Comparison of ENCODE assay signal across 8 cellular contexts in genomic region chr1:151166506-151166956, GRCh38. TPM values are rescaled to one million over a fixed set of nuclear protein-coding genes. Genes with fewer than 3 reads are reported as not detected.
DNase-seq lines count a peak whose midpoint lies in the region; ATAC-seq and TF ChIP-seq lines count a peak whose summit lies in the region.

No MANE protein-coding gene starts in this region.

- intact Hi-C loops in heart right ventricle (cut with DNase I) (no loop called here), Right ventricle myocardium inferior (cut with DNase I) (no loop called here)

- no peak for TF ChIP-seq CTCF in heart right ventricle (IDR thresholded peaks at IDR 0.05)
- TF ChIP-seq CTCF in endodermal cell (conservative IDR thresholded peaks at IDR 0.05): no peak
- TF ChIP-seq CTCF in omental fat pad (IDR thresholded peaks at IDR 0.05): no peak

- H3K9ac ChIP-seq in endodermal cell (ENCODE audit: extremely low read depth, low read length, poor library complexity, severe bottlenecking): peak overlapping the region; percentile 70

- 4% methylated on average over 15 of the region's 15 CpGs for WGBS in heart right ventricle, 2 donors
- WGBS in endodermal cell (ENCODE audit: insufficient coverage in 1 of 2, insufficient read length in 1 of 2), 2 experiments: 10 to 39% methylated on average over 3 to 15 of the region's 15 CpGs

- peaks cover 6 to 46% (median 23%) of the 10 kb centered on the region in 9 donors for H3K4me1 ChIP-seq in heart right ventricle
- H3K4me1 ChIP-seq in endodermal cell (ENCODE audit: control insufficient read depth, insufficient read depth, low read length): peaks cover 5% of the 10 kb centered on the region

- H3K36me3 ChIP-seq in heart right ventricle: peaks cover 0 to 72% (median 7%) of the 10 kb centered on the region in 9 donors
- H3K36me3 ChIP-seq in endodermal cell (ENCODE audit: control insufficient read depth, insufficient read depth, low read length): peaks cover 29% of the 10 kb centered on the region

- H3K27ac ChIP-seq in heart right ventricle (peak overlapping the region; percentile 33 to 94 (median 92)), endodermal cell (ENCODE audit: low read depth, low read length) (no peak overlapping the region)

- no peak for DNase-seq in heart right ventricle
- no peak for DNase-seq in Right ventricle myocardium inferior (ENCODE audit: missing footprints)
- DNase-seq in RPMI8226: peak; percentile 37
- DNase-seq in endodermal cell: no peak
- no peak for DNase-seq in naive thymus-derived CD8-positive, alpha-beta T cell
- DNase-seq in mucosa of gallbladder (ENCODE audit: low spot score): no peak
- DNase-seq in omental fat pad (ENCODE audit: low spot score): no peak

- H3K4me3 ChIP-seq in heart right ventricle (peak overlapping the region; percentile 58 to 92 (median 78)), endodermal cell (ENCODE audit: low read length) (peak overlapping the region; percentile 95)

- H3K4me1 Mint-ChIP-seq in endodermal cell: peaks cover 18% of the 10 kb centered on the region
- H3K4me1 Mint-ChIP-seq in naive thymus-derived CD8-positive, alpha-beta T cell: peaks cover 22 to 59% (median 57%) of the 10 kb centered on the region in 4 donors

- H3K27me3 Mint-ChIP-seq in endodermal cell (ENCODE audit: insufficient read depth): no peaks in the 10 kb centered on the region
- peaks cover 0 to 3% (median 0%) of the 10 kb centered on the region in 5 donors for H3K27me3 Mint-ChIP-seq in naive thymus-derived CD8-positive, alpha-beta T cell

- no peaks in the 10 kb centered on the region for H3K27me3 ChIP-seq in heart right ventricle
- no peaks in the 10 kb centered on the region for H3K27me3 ChIP-seq in endodermal cell (ENCODE audit: control insufficient read depth, insufficient read depth, low read length, poor library complexity, severe bottlenecking)

- peak in 1 of 8 donors; percentile 3 for ATAC-seq in heart right ventricle
- ATAC-seq in Right ventricle myocardium inferior: no peak
- no peak for ATAC-seq in naive thymus-derived CD8-positive, alpha-beta T cell
- ATAC-seq in HG03139 (IDR thresholded peaks at IDR 0.05; ENCODE audit: unreplicated experiment): no peak
- no peak for ATAC-seq in omental fat pad (ENCODE audit: low FRiP score)

- H3K9me3 ChIP-seq in heart right ventricle: no peaks in the 10 kb centered on the region
- no peaks in the 10 kb centered on the region for H3K9me3 ChIP-seq in endodermal cell (ENCODE audit: control insufficient read depth, low read length)

- peak overlapping the region; percentile 91 for H3K4me3 Mint-ChIP-seq in endodermal cell
- peak overlapping the region; percentile 90 to 98 (median 96) for H3K4me3 Mint-ChIP-seq in naive thymus-derived CD8-positive, alpha-beta T cell

- peak overlapping the region; percentile 94 for H3K27ac Mint-ChIP-seq in endodermal cell
- peak overlapping the region; percentile 90 to 99 (median 97) for H3K27ac Mint-ChIP-seq in naive thymus-derived CD8-positive, alpha-beta T cell

- POLR2A ChIA-PET in naive thymus-derived CD8-positive, alpha-beta T cell (lab: Charles Lee): interaction anchor here (0.5 to 3.4 kb wide), 14 partner anchors 9 to 531 kb away, joined by 3 to 36 read pairs (median 4); partner anchors contain the start of genes C1orf56, PSMD4, TMOD4 and TNFAIP8L2

- H3K36me3 Mint-ChIP-seq in endodermal cell (ENCODE audit: low read depth): peaks cover 30% of the 10 kb centered on the region
- H3K36me3 Mint-ChIP-seq in naive thymus-derived CD8-positive, alpha-beta T cell: peaks cover 0 to 58% (median 13%) of the 10 kb centered on the region in 3 donors

- no peaks in the 10 kb centered on the region for H3K9me3 Mint-ChIP-seq in endodermal cell
- H3K9me3 Mint-ChIP-seq in naive thymus-derived CD8-positive, alpha-beta T cell: peaks cover 0 to 3% (median 0%) of the 10 kb centered on the region in 9 donors

RNA-seq across cellular contexts. Expression of gene SCNM1, which starts 0.6 kb away (rescaled TPM):
- total RNA-seq in heart right ventricle (10 to 100 TPM; 12.9 to 26.6 (median 18.3) TPM), Right ventricle myocardium inferior (16.6 TPM), endodermal cell (10 to 100 TPM; 41.1 to 44.8 TPM), mucosa of gallbladder (36.4 TPM), omental fat pad (10 to 100 TPM; 12.0 to 24.7 (median 20.7) TPM)
- polyA plus RNA-seq in heart right ventricle: 10 to 100 TPM; 52.3 to 57.6 TPM
- polyA plus RNA-seq in endodermal cell (2013, experiment 1 of 2): 50.6 TPM
- polyA plus RNA-seq in endodermal cell (2013, experiment 2 of 2): 43.5 TPM
- total RNA-seq in naive thymus-derived CD8-positive, alpha-beta T cell: 10 to 100 TPM; 57.8 to 65.2 TPM
- polyA plus RNA-seq in naive thymus-derived CD8-positive, alpha-beta T cell: 10 to 100 TPM; 53.7 to 74.2 (median 63.5) TPM

RNA-seq across cellular contexts. Expression of gene LYSMD1, which starts 0.8 kb away (rescaled TPM):
- total RNA-seq in heart right ventricle (10 to 100 TPM; 11.4 to 16.5 (median 13.3) TPM), Right ventricle myocardium inferior (12.3 TPM), endodermal cell (10 to 100 TPM in 1 of 2 donors, 1 to 10 TPM in 1; 9.1 to 13.0 TPM), mucosa of gallbladder (11.5 TPM), omental fat pad (10 to 100 TPM in 2 of 4 donors, 1 to 10 TPM in 2; 4.1 to 11.0 (median 9.8) TPM)
- 1 to 10 TPM; 5.7 to 8.5 TPM for polyA plus RNA-seq in heart right ventricle
- 14.1 TPM for polyA plus RNA-seq in endodermal cell (2013, experiment 1 of 2)
- polyA plus RNA-seq in endodermal cell (2013, experiment 2 of 2): 12.1 TPM
- total RNA-seq in naive thymus-derived CD8-positive, alpha-beta T cell: 1 to 10 TPM; 2.5 to 4.5 TPM
- polyA plus RNA-seq in naive thymus-derived CD8-positive, alpha-beta T cell: under 1 TPM in 2 of 3 donors, not detected in 1; 0.23 to 0.30 TPM

RNA-seq across cellular contexts. Expression of gene TMOD4, which starts 9.2 kb away (rescaled TPM):
- total RNA-seq in heart right ventricle (under 1 TPM in 2 of 10 donors, not detected in 8; 0.46 to 0.74 TPM), Right ventricle myocardium inferior (not detected), endodermal cell (1 to 10 TPM; 1.0 to 1.9 TPM), mucosa of gallbladder (0.78 TPM), omental fat pad (1 to 10 TPM in 1 of 4 donors, not detected in 3; 1.9 TPM)
- polyA plus RNA-seq in heart right ventricle: under 1 TPM; 0.06 to 0.88 TPM
- polyA plus RNA-seq in endodermal cell (2013, experiment 1 of 2): 0.64 TPM
- polyA plus RNA-seq in endodermal cell (2013, experiment 2 of 2): not detected
- 1 to 10 TPM; 2.0 to 4.6 TPM for total RNA-seq in naive thymus-derived CD8-positive, alpha-beta T cell
- polyA plus RNA-seq in naive thymus-derived CD8-positive, alpha-beta T cell: under 1 TPM in 2 of 3 donors, not detected in 1; 0.50 to 0.59 TPM

RNA-seq across cellular contexts. Expression of gene TNFAIP8L2, which starts 10.1 kb away (rescaled TPM):
- total RNA-seq in heart right ventricle (1 to 10 TPM in 4 of 10 donors, under 1 TPM in 5, not detected in 1; 0.35 to 5.8 (median 0.71) TPM), Right ventricle myocardium inferior (2.6 TPM), endodermal cell (not detected), mucosa of gallbladder (4.6 TPM), omental fat pad (10 to 100 TPM in 3 of 4 donors, 1 to 10 TPM in 1; 7.6 to 16.4 (median 13.0) TPM)
- 1 to 10 TPM; 2.4 to 4.0 TPM for polyA plus RNA-seq in heart right ventricle
- not detected for polyA plus RNA-seq in endodermal cell (2013, experiment 1 of 2)
- not detected for polyA plus RNA-seq in endodermal cell (2013, experiment 2 of 2)
- total RNA-seq in naive thymus-derived CD8-positive, alpha-beta T cell: 10 to 100 TPM; 31.5 to 33.1 TPM
- polyA plus RNA-seq in naive thymus-derived CD8-positive, alpha-beta T cell: 10 to 100 TPM in 2 of 3 donors, 1 to 10 TPM in 1; 9.9 to 37.4 (median 11.7) TPM

RNA-seq across cellular contexts. Expression of gene SEMA6C, which starts 20.1 kb away (rescaled TPM):
- total RNA-seq in heart right ventricle (10 to 100 TPM; 23.2 to 68.1 (median 54.9) TPM), Right ventricle myocardium inferior (57.6 TPM), endodermal cell (10 to 100 TPM; 23.8 to 26.5 TPM), mucosa of gallbladder (9.1 TPM), omental fat pad (10 to 100 TPM in 1 of 4 donors, 1 to 10 TPM in 3; 2.6 to 25.5 (median 4.1) TPM)
- 100 to 1,000 TPM in 1 of 2 donors, 10 to 100 TPM in 1; 15.7 to 141 TPM for polyA plus RNA-seq in heart right ventricle
- 33.4 TPM for polyA plus RNA-seq in endodermal cell (2013, experiment 1 of 2)
- 32.0 TPM for polyA plus RNA-seq in endodermal cell (2013, experiment 2 of 2)
- 10 to 100 TPM; 10.6 to 13.2 TPM for total RNA-seq in naive thymus-derived CD8-positive, alpha-beta T cell
- 1 to 10 TPM in 1 of 3 donors, under 1 TPM in 2; 0.57 to 1.1 (median 0.81) TPM for polyA plus RNA-seq in naive thymus-derived CD8-positive, alpha-beta T cell
